In genomic region chr2:73963385-73964120, GRCh38 we compare ENCODE assay signal across 10 cellular contexts.
DNase-seq lines count a peak whose midpoint lies in the region; ATAC-seq lines count a peak whose summit lies in the region.
"Had no signal": no experiment of that assay in that cellular context is flagged by ENCODE, and none has a peak within 500 bp of the region (broad histone marks: within the 10 kb centered on the region; RNA-seq: fewer than 3 reads in every experiment).

No MANE protein-coding gene starts in this region.

- H3K27me3 Mint-ChIP-seq in stimulated activated naive CD8-positive, alpha-beta T cell treated with anti-CD3 and anti-CD28 coated beads, Interleukin-15, Interleukin-2, amounts not matched to agents 100 ng/mL and 50 ng/mL, for 24 hours: no peaks in the 10 kb centered on the region

- H3K36me3 Mint-ChIP-seq in stimulated activated naive CD8-positive, alpha-beta T cell treated with anti-CD3 and anti-CD28 coated beads, Interleukin-15, Interleukin-2, amounts not matched to agents 100 ng/mL and 50 ng/mL, for 24 hours (ENCODE audit: low read depth): peaks cover 22% of the 10 kb centered on the region

- ATAC-seq in HG02884 (IDR thresholded peaks at IDR 0.05; ENCODE audit: unreplicated experiment): peak; percentile 76
- ATAC-seq in GM19452 (IDR thresholded peaks at IDR 0.05; ENCODE audit: unreplicated experiment): no peak

- peak; percentile 47 for DNase-seq in activated naive CD4-positive, alpha-beta T cell treated with Interleukin-2 at 50 U/mL for 16 hours
- no peak for DNase-seq in activated naive CD4-positive, alpha-beta T cell (lab: John Stamatoyannopoulos, UW)
- DNase-seq in activated CD8-positive, alpha-beta memory T cell treated with anti-CD3 and anti-CD28 coated beads, Interleukin-2, amount 50 U/mL, for 4 hours: peak; percentile 26
- DNase-seq in central memory CD4-positive, alpha-beta T cell: no peak
- DNase-seq in COLO668 (lab: John Stamatoyannopoulos, UW; ENCODE audit: unreplicated experiment): no peak
- DNase-seq: hypothalamus, NCI-H1105 treated with DMSO at 0.1 percent for 48 hours had no signal

- H3K27ac Mint-ChIP-seq in stimulated activated naive CD8-positive, alpha-beta T cell treated with anti-CD3 and anti-CD28 coated beads, Interleukin-15, Interleukin-2, amounts not matched to agents 100 ng/mL and 50 ng/mL, for 24 hours: peak overlapping the region; percentile 79

- no peaks in the 10 kb centered on the region for H3K9me3 Mint-ChIP-seq in stimulated activated naive CD8-positive, alpha-beta T cell treated with anti-CD3 and anti-CD28 coated beads, Interleukin-15, Interleukin-2, amounts not matched to agents 100 ng/mL and 50 ng/mL, for 24 hours

- peak overlapping the region; percentile 14 for H3K4me3 Mint-ChIP-seq in stimulated activated naive CD8-positive, alpha-beta T cell treated with anti-CD3 and anti-CD28 coated beads, Interleukin-15, Interleukin-2, amounts not matched to agents 100 ng/mL and 50 ng/mL, for 24 hours

- H3K4me1 Mint-ChIP-seq in stimulated activated naive CD8-positive, alpha-beta T cell treated with anti-CD3 and anti-CD28 coated beads, Interleukin-15, Interleukin-2, amounts not matched to agents 100 ng/mL and 50 ng/mL, for 24 hours (ENCODE audit: low read depth): peaks cover 37% of the 10 kb centered on the region

Comparison
In these comparisons a context has a peak if more than half of its experiments do, and no peak if none do; other contexts are left out.
1. DNase-seq: peak in activated naive CD4-positive, alpha-beta T cell treated with Interleukin-2 at 50 U/mL for 16 hours (single experiment) and activated CD8-positive, alpha-beta memory T cell treated with anti-CD3 and anti-CD28 coated beads, Interleukin-2, amount 50 U/mL, for 4 hours (single experiment); none in activated naive CD4-positive, alpha-beta T cell (0 of 4), central memory CD4-positive, alpha-beta T cell (single experiment) and COLO668 (single experiment).